Comparison of ENCODE assay signal across 8 cellular contexts in the genomic region with DNA sequence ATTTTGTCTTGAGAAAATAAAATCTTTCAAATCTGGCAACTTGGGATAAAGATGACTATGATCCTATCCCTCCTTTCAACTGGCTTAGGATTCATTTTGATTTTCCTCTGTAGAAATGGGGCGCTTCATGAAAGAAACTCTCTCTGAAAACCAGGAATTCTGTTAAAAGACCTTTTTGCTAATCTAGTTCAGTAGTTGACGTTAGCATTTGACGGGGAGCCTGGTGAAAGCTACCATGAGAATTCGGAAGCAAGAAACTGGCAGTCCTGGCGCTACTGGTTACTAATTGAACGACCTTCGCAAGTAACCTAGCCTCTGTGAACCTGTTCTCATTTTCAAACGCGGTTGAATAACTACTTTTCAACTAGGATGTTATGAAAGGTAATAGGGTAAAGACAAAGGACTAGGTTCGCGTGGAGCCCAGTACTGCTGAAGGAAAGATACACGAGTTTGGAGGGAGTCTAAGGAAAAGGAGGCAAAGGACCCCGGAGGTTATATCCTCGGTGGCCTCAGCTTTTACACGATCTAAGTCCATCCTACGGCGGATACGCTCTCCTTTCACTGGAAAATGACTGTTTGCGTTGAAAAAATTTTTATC. TPM values are rescaled to one million over a fixed set of nuclear protein-coding genes. Genes with fewer than 3 reads are reported as not detected.
A peak's percentile ranks its signal among the peaks of the same experiment; 100 is the strongest.
DNase-seq lines count a peak whose midpoint lies in the region; ATAC-seq, FAIRE-seq and TF ChIP-seq lines count a peak whose summit lies in the region.

No MANE protein-coding gene starts in this region.

- no peak for TF ChIP-seq CTCF in HFF-Myc (IDR thresholded peaks at IDR 0.05; ENCODE audit: low read depth, low read length, missing control alignments)

- peaks cover 7% of the 10 kb centered on the region for H3K4me1 ChIP-seq in effector memory CD4-positive, alpha-beta T cell (ENCODE audit: control insufficient read depth, insufficient read depth, low read length, poor library complexity, severe bottlenecking)

- peak overlapping the region; percentile 82 for H3K27ac ChIP-seq in effector memory CD4-positive, alpha-beta T cell (ENCODE audit: insufficient read depth, low read length, poor library complexity, severe bottlenecking)

- no peak for TF ChIP-seq POLR2A in GM12891 (IDR thresholded peaks at IDR 0.05; ENCODE audit: low read depth, low read length)

- no peaks in the 10 kb centered on the region for H3K27me3 ChIP-seq in effector memory CD4-positive, alpha-beta T cell (replicated peaks; ENCODE audit: control insufficient read depth, insufficient read depth, low read length, poor library complexity, severe bottlenecking)

- peaks cover 10% of the 10 kb centered on the region for H3K36me3 ChIP-seq in effector memory CD4-positive, alpha-beta T cell (ENCODE audit: control insufficient read depth, insufficient read depth, low read length)

- DNase-seq in HFF-Myc (ENCODE audit: extremely low read depth, low read depth) (no peak), NOMO-1 treated with dmso at 0.1 percent for 144 hours (lab: John Stamatoyannopoulos, UW; ENCODE audit: unreplicated experiment) (peak; percentile 54), myocyte (ENCODE audit: low read depth) (peak; percentile 48), HTR-8/SVneo (ENCODE audit: insufficient read length, low spot score) (no peak), cerebellar cortex (ENCODE audit: low spot score) (no peak), GM12891 (ENCODE audit: insufficient read length, low spot score) (no peak)
- DNase-seq in effector memory CD4-positive, alpha-beta T cell = no peak

- H3K9me3 ChIP-seq in effector memory CD4-positive, alpha-beta T cell (ENCODE audit: control insufficient read depth, low read length) = no peaks in the 10 kb centered on the region

- peak; percentile 6 for ATAC-seq in GM18508 (IDR thresholded peaks at IDR 0.05; ENCODE audit: insufficient read depth, unreplicated experiment)

- FAIRE-seq in HTR-8/SVneo (lab: Jason Lieb, UNC) (no peak), GM12891 (lab: Jason Lieb, UNC) (no peak)

- H3K4me3 ChIP-seq in HFF-Myc (replicated peaks; ENCODE audit: low read depth, low read length) = peak overlapping the region; percentile 73
- peak overlapping the region; percentile 93 for H3K4me3 ChIP-seq in effector memory CD4-positive, alpha-beta T cell (ENCODE audit: insufficient read depth, low read depth, low read length, poor library complexity, severe bottlenecking)

TF ChIP-seq in GM12891, 5 proteins besides CTCF, POLR2A, EP300 and RAD21:
- no peak for TF ChIP-seq POLR2AphosphoS5 (IDR thresholded peaks at IDR 0.05; ENCODE audit: low read depth, low read length)
- TF ChIP-seq TAF1 (IDR thresholded peaks at IDR 0.05; ENCODE audit: low read depth, low read length) = no peak
- no peak for TF ChIP-seq SPI1 (IDR thresholded peaks at IDR 0.05; ENCODE audit: low read depth, low read length)

RNA-seq across cellular contexts. Expression of gene STK11IP, which starts 0.6 kb away (rescaled TPM):
- total RNA-seq in myocyte = 13.0 and 14.7 TPM in 2 replicates
- 22.2 TPM for polyA plus RNA-seq in myocyte (2012)
- 15.1 TPM for polyA plus RNA-seq in GM12891 (2012; ENCODE audit: low read depth, missing spikeins)

RNA-seq across cellular contexts. Expression of gene INHA, which starts 24.9 kb away (rescaled TPM):
- 0.48 and 0.62 TPM in 2 replicates for total RNA-seq in myocyte
- 1.7 TPM for polyA plus RNA-seq in myocyte (2012)
- not detected for polyA plus RNA-seq in GM12891 (2012; ENCODE audit: low read depth, missing spikeins)

RNA-seq across cellular contexts. Expression of gene OBSL1, which starts 25.7 kb away (rescaled TPM):
- 159 and 173 TPM in 2 replicates for total RNA-seq in myocyte
- 139 TPM for polyA plus RNA-seq in myocyte (2012)
- 0.08 TPM for polyA plus RNA-seq in GM12891 (2012; ENCODE audit: low read depth, missing spikeins)

RNA-seq across cellular contexts. Expression of gene SLC4A3, which starts 30.4 kb away (rescaled TPM):
- 4.3 and 7.0 TPM in 2 replicates for total RNA-seq in myocyte
- 9.1 TPM for polyA plus RNA-seq in myocyte (2012)
- polyA plus RNA-seq in GM12891 (2012; ENCODE audit: low read depth, missing spikeins) = not detected

RNA-seq across cellular contexts. Expression of gene TMEM198, which starts 53.2 kb away (rescaled TPM):
- 5.8 and 9.0 TPM in 2 replicates for total RNA-seq in myocyte
- polyA plus RNA-seq in myocyte (2012) = 4.5 TPM
- polyA plus RNA-seq in GM12891 (2012; ENCODE audit: low read depth, missing spikeins) = 0.50 TPM

Comparison
In these comparisons a context has a peak if more than half of its experiments do, and no peak if none do; other contexts are left out.
1. DNase-seq: peak in NOMO-1 treated with dmso at 0.1 percent for 144 hours (single experiment) and myocyte (single experiment); none in HFF-Myc (single experiment), effector memory CD4-positive, alpha-beta T cell (0 of 3), HTR-8/SVneo (single experiment), cerebellar cortex (single experiment) and GM12891 (single experiment).